ENCODE assay signal across 8 cellular contexts in the genomic region with DNA sequence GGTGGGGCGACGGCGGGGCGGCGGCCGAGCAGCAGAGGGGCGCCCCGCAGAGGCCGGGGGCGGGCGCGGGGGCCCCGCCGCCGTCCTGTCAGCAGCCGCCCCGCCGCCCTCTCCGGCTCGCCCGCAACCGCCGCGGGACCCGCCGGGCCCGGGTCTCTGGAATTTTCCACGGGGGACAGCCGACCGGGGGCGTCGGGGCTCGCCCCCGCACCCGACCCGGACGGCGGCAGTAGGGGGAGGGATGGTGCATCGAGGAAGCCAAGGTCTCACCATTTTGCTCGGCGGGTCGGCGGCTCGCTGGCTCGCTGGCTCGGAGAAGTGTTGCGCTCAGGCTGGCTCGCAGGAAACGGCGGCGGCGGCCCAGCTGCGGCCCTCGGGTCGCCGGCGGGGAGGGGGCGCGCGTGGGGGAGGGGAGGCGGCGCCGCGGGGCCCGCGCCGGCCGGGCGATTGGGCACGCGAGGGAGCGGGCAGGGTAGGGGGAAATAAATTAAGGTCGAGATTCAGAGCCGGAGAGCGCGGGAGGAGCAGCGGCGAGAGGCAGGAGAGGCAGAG. TPM values are rescaled to one million over a fixed set of nuclear protein-coding genes. Genes with fewer than 3 reads are reported as not detected.
DNase-seq lines count a peak whose midpoint lies in the region; ATAC-seq and TF ChIP-seq lines count a peak whose summit lies in the region.

No MANE protein-coding gene starts in this region.

- H3K4me3 Mint-ChIP-seq in brain, result peak overlapping the region; percentile 82 to 98 (median 89)

- peak; percentile 3 for ATAC-seq in GM18868 (IDR thresholded peaks at IDR 0.05; ENCODE audit: unreplicated experiment)
- peak; percentile 10 for ATAC-seq in HG02885 (IDR thresholded peaks at IDR 0.05; ENCODE audit: poor library complexity, unreplicated experiment)

- DNase-seq in T-helper 9 cell (peak; percentile 35), left kidney (ENCODE audit: low read depth, low spot score) (peak; percentile 58), epidermal melanocyte (ENCODE audit: insufficient read length, low spot score) (no peak), A172 (ENCODE audit: low spot score) (no peak)
- peak; percentile 12 to 21 for DNase-seq in stimulated activated CD4-positive, alpha-beta T cell treated with anti-CD3 and anti-CD28 coated beads, Interleukin-4, amount 100 ng/mL, for 48 hours (ENCODE audit: low read depth in 2 of 2)

- peaks cover 25% of the 10 kb centered on the region for H3K4me1 Mint-ChIP-seq in brain

- H3K27ac Mint-ChIP-seq in brain, result peak overlapping the region; percentile 94 to 99 (median 98)

- H3K9me3 Mint-ChIP-seq in brain, result peaks cover 0 to 3% (median 0%) of the 10 kb centered on the region in 5 experiments

- H3K36me3 Mint-ChIP-seq in brain, result no peaks in the 10 kb centered on the region

- TF ChIP-seq CTCF in brain (conservative IDR thresholded peaks at IDR 0.05), result no peak

- H3K27me3 Mint-ChIP-seq in brain, result peaks cover 11% of the 10 kb centered on the region

RNA-seq across cellular contexts. Expression of a gene that starts 0.4 kb away (rescaled TPM):
- 69.5 TPM for polyA plus RNA-seq in brain (ENCODE audit: insufficient read depth, low read depth, low replicate concordance)
- total RNA-seq in A172 (2014; rRNA removed; shearing (Covaris generic)), result 18.0 and 24.5 TPM in 2 replicates

Comparison
In these comparisons a context has a peak if more than half of its experiments do, and no peak if none do; other contexts are left out.
1. DNase-seq: peak in T-helper 9 cell (single experiment), left kidney (single experiment) and stimulated activated CD4-positive, alpha-beta T cell treated with anti-CD3 and anti-CD28 coated beads, Interleukin-4, amount 100 ng/mL, for 48 hours (2 of 2); none in epidermal melanocyte (single experiment) and A172 (single experiment).